1 cellular context compared by ENCODE assay signal in genomic region chr7:100153713-100154519, GRCh38.
TF ChIP-seq lines count a peak whose summit lies in the region.

No MANE protein-coding gene starts in this region.

TF ChIP-seq in HEK293, 187 proteins besides CTCF, POLR2A, EP300 and RAD21 (continued from another document and continues in another):
- TF ChIP-seq ZNF704 (tag by site-specific recombination; IDR thresholded peaks at IDR 0.05) = no peak
- peak; percentile 94 for TF ChIP-seq ZBTB20 (tag by site-specific recombination; IDR thresholded peaks at IDR 0.05)
- no peak for TF ChIP-seq HOXC10 (CRISPR knock-in tag; IDR thresholded peaks at IDR 0.05)
- no peak for TF ChIP-seq ZIC2 (tag by site-specific recombination; IDR thresholded peaks at IDR 0.05)
- no peak for TF ChIP-seq ZNF837 (tag by site-specific recombination; IDR thresholded peaks at IDR 0.05)
- no peak for TF ChIP-seq ZNF391 (tag by site-specific recombination; IDR thresholded peaks at IDR 0.05; ENCODE audit: borderline replicate concordance, low read depth)
- peak; percentile 75 for TF ChIP-seq KLF1 (tag by site-specific recombination; IDR thresholded peaks at IDR 0.05)
- TF ChIP-seq EGR2 (tag by site-specific recombination; IDR thresholded peaks at IDR 0.05; ENCODE audit: low read depth) = no peak
- TF ChIP-seq GLIS2 (tag by site-specific recombination; IDR thresholded peaks at IDR 0.05) = peak; percentile 42
- TF ChIP-seq ZNF791 (tag by site-specific recombination; IDR thresholded peaks at IDR 0.05) = no peak
- no peak for TF ChIP-seq KLF16 (tag by site-specific recombination; IDR thresholded peaks at IDR 0.05)
- no peak for TF ChIP-seq ZBTB11 (tag by site-specific recombination; conservative IDR thresholded peaks at IDR 0.05; ENCODE audit: low read depth)
- no peak for TF ChIP-seq MZF1 (tag by site-specific recombination; IDR thresholded peaks at IDR 0.05; ENCODE audit: borderline replicate concordance)
- no peak for TF ChIP-seq ZEB2 (tag by site-specific recombination; IDR thresholded peaks at IDR 0.05)
- TF ChIP-seq ZNF239 (tag by site-specific recombination; IDR thresholded peaks at IDR 0.05) = no peak
- TF ChIP-seq ZNF529 (tag by site-specific recombination; IDR thresholded peaks at IDR 0.05; ENCODE audit: insufficient replicate concordance) = no peak
- no peak for TF ChIP-seq ZNF48 (tag by site-specific recombination; IDR thresholded peaks at IDR 0.05)
- no peak for TF ChIP-seq ZBTB8A (tag by site-specific recombination; IDR thresholded peaks at IDR 0.05)
- TF ChIP-seq ZNF501 (tag by site-specific recombination; IDR thresholded peaks at IDR 0.05) = no peak
- no peak for TF ChIP-seq SP7 (tag by site-specific recombination; IDR thresholded peaks at IDR 0.05)
- TF ChIP-seq, protein P1, sequence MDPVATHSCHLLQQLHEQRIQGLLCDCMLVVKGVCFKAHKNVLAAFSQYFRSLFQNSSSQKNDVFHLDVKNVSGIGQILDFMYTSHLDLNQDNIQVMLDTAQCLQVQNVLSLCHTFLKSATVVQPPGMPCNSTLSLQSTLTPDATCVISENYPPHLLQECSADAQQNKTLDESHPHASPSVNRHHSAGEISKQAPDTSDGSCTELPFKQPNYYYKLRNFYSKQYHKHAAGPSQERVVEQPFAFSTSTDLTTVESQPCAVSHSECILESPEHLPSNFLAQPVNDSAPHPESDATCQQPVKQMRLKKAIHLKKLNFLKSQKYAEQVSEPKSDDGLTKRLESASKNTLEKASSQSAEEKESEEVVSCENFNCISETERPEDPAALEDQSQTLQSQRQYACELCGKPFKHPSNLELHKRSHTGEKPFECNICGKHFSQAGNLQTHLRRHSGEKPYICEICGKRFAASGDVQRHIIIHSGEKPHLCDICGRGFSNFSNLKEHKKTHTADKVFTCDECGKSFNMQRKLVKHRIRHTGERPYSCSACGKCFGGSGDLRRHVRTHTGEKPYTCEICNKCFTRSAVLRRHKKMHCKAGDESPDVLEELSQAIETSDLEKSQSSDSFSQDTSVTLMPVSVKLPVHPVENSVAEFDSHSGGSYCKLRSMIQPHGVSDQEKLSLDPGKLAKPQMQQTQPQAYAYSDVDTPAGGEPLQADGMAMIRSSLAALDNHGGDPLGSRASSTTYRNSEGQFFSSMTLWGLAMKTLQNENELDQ (tag by site-specific recombination; IDR thresholded peaks at IDR 0.05; ENCODE audit: low read depth) = no peak
- no peak for TF ChIP-seq TCF7L2 (IDR thresholded peaks at IDR 0.05; ENCODE audit: borderline replicate concordance, low read depth, low read length)
- peak; percentile 78 for TF ChIP-seq WT1 (tag by site-specific recombination; IDR thresholded peaks at IDR 0.05)
- no peak for TF ChIP-seq ZBTB7A (tag by site-specific recombination; IDR thresholded peaks at IDR 0.05; ENCODE audit: low read depth)
- TF ChIP-seq, protein P2, sequence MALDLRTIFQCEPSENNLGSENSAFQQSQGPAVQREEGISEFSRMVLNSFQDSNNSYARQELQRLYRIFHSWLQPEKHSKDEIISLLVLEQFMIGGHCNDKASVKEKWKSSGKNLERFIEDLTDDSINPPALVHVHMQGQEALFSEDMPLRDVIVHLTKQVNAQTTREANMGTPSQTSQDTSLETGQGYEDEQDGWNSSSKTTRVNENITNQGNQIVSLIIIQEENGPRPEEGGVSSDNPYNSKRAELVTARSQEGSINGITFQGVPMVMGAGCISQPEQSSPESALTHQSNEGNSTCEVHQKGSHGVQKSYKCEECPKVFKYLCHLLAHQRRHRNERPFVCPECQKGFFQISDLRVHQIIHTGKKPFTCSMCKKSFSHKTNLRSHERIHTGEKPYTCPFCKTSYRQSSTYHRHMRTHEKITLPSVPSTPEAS (tag by site-specific recombination; IDR thresholded peaks at IDR 0.05) = no peak
- TF ChIP-seq ZNF776 (tag by site-specific recombination; IDR thresholded peaks at IDR 0.05; ENCODE audit: borderline replicate concordance) = no peak
- no peak for TF ChIP-seq ZNF324 (tag by site-specific recombination; IDR thresholded peaks at IDR 0.05)
- no peak for TF ChIP-seq ZNF664 (tag by site-specific recombination; IDR thresholded peaks at IDR 0.05)
- TF ChIP-seq, protein P3, sequence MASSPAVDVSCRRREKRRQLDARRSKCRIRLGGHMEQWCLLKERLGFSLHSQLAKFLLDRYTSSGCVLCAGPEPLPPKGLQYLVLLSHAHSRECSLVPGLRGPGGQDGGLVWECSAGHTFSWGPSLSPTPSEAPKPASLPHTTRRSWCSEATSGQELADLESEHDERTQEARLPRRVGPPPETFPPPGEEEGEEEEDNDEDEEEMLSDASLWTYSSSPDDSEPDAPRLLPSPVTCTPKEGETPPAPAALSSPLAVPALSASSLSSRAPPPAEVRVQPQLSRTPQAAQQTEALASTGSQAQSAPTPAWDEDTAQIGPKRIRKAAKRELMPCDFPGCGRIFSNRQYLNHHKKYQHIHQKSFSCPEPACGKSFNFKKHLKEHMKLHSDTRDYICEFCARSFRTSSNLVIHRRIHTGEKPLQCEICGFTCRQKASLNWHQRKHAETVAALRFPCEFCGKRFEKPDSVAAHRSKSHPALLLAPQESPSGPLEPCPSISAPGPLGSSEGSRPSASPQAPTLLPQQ (tag by site-specific recombination; IDR thresholded peaks at IDR 0.05) = no peak
- TF ChIP-seq ZNF354C (tag by site-specific recombination; IDR thresholded peaks at IDR 0.05; ENCODE audit: borderline replicate concordance, low read depth) = no peak
- no peak for TF ChIP-seq KLF8 (tag by site-specific recombination; IDR thresholded peaks at IDR 0.05)
- TF ChIP-seq YY2 (tag by site-specific recombination; IDR thresholded peaks at IDR 0.05) = no peak
- peak; percentile 26; the same call in 1 of the 2 replicates for TF ChIP-seq KLF17 (tag by site-specific recombination; IDR thresholded peaks at IDR 0.05)
- TF ChIP-seq HOXA7 (CRISPR knock-in tag; IDR thresholded peaks at IDR 0.05; ENCODE audit: borderline replicate concordance) = no peak
- no peak for TF ChIP-seq ZNF747 (tag by site-specific recombination; IDR thresholded peaks at IDR 0.05)
- TF ChIP-seq ZNF626 (tag by site-specific recombination; IDR thresholded peaks at IDR 0.05) = no peak
- TF ChIP-seq ZNF558 (tag by site-specific recombination; IDR thresholded peaks at IDR 0.05) = no peak
- TF ChIP-seq ZNF473 (tag by site-specific recombination; IDR thresholded peaks at IDR 0.05) = no peak
- no peak for TF ChIP-seq BCL11B (tag by site-specific recombination; IDR thresholded peaks at IDR 0.05; ENCODE audit: low read depth)
- no peak for TF ChIP-seq ZFP41 (tag by site-specific recombination; IDR thresholded peaks at IDR 0.05; ENCODE audit: borderline replicate concordance)
- TF ChIP-seq, protein P4, sequence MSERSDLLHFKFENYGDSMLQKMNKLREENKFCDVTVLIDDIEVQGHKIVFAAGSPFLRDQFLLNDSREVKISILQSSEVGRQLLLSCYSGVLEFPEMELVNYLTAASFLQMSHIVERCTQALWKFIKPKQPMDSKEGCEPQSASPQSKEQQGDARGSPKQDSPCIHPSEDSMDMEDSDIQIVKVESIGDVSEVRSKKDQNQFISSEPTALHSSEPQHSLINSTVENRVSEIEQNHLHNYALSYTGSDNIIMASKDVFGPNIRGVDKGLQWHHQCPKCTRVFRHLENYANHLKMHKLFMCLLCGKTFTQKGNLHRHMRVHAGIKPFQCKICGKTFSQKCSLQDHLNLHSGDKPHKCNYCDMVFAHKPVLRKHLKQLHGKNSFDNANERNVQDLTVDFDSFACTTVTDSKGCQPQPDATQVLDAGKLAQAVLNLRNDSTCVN (tag by site-specific recombination; optimal IDR thresholded peaks at IDR 0.05) = no peak
- no peak for TF ChIP-seq ZNF121 (tag by site-specific recombination; IDR thresholded peaks at IDR 0.05)
- TF ChIP-seq, protein P5, sequence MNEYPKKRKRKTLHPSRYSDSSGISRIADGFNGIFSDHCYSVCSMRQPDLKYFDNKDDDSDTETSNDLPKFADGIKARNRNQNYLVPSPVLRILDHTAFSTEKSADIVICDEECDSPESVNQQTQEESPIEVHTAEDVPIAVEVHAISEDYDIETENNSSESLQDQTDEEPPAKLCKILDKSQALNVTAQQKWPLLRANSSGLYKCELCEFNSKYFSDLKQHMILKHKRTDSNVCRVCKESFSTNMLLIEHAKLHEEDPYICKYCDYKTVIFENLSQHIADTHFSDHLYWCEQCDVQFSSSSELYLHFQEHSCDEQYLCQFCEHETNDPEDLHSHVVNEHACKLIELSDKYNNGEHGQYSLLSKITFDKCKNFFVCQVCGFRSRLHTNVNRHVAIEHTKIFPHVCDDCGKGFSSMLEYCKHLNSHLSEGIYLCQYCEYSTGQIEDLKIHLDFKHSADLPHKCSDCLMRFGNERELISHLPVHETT (tag by site-specific recombination; IDR thresholded peaks at IDR 0.05) = no peak
- no peak for TF ChIP-seq ZNF530 (tag by site-specific recombination; IDR thresholded peaks at IDR 0.05; ENCODE audit: low read depth)
- TF ChIP-seq SETDB1 (IDR thresholded peaks at IDR 0.05; ENCODE audit: insufficient read length, low read length) = no peak
- TF ChIP-seq IKZF3 (tag by site-specific recombination; IDR thresholded peaks at IDR 0.05) = peak; percentile 26
- no peak for TF ChIP-seq ZNF830 (tag by site-specific recombination; IDR thresholded peaks at IDR 0.05; ENCODE audit: low read depth)
- no peak for TF ChIP-seq BCL11A (tag by site-specific recombination; IDR thresholded peaks at IDR 0.05; ENCODE audit: low read depth)
- no peak for TF ChIP-seq ZNF221 (tag by site-specific recombination; IDR thresholded peaks at IDR 0.05; ENCODE audit: borderline replicate concordance)
- TF ChIP-seq ZNF549 (tag by site-specific recombination; IDR thresholded peaks at IDR 0.05) = no peak
- no peak for TF ChIP-seq ZNF266 (tag by site-specific recombination; IDR thresholded peaks at IDR 0.05; ENCODE audit: low read depth)
- TF ChIP-seq ZNF701 (tag by site-specific recombination; IDR thresholded peaks at IDR 0.05) = no peak
- TF ChIP-seq ZFHX2 (tag by site-specific recombination; conservative IDR thresholded peaks at IDR 0.05) = no peak
- no peak for TF ChIP-seq ZNF302 (tag by site-specific recombination; IDR thresholded peaks at IDR 0.05; ENCODE audit: low read depth)
- TF ChIP-seq ZNF76 (tag by site-specific recombination; IDR thresholded peaks at IDR 0.05; ENCODE audit: borderline replicate concordance, low read depth) = no peak
- no peak for TF ChIP-seq ZBTB21 (tag by site-specific recombination; IDR thresholded peaks at IDR 0.05)
- no peak for TF ChIP-seq ZNF394 (tag by site-specific recombination; IDR thresholded peaks at IDR 0.05; ENCODE audit: borderline replicate concordance)
- TF ChIP-seq ZXDB (tag by site-specific recombination; IDR thresholded peaks at IDR 0.05) = no peak
- no peak for TF ChIP-seq ZNF423 (tag by site-specific recombination; IDR thresholded peaks at IDR 0.05)
- TF ChIP-seq ZSCAN5A (tag by site-specific recombination; IDR thresholded peaks at IDR 0.05) = no peak
- TF ChIP-seq ZNF23 (tag by site-specific recombination; IDR thresholded peaks at IDR 0.05; ENCODE audit: borderline replicate concordance) = no peak
- TF ChIP-seq SCRT2 (tag by site-specific recombination; IDR thresholded peaks at IDR 0.05) = peak; percentile 97
- peak; percentile 76 for TF ChIP-seq SP2 (tag by site-specific recombination; IDR thresholded peaks at IDR 0.05)
- TF ChIP-seq ZNF292 (tag by site-specific recombination; IDR thresholded peaks at IDR 0.05; ENCODE audit: borderline replicate concordance, low read depth) = no peak
- TF ChIP-seq GLI4 (tag by site-specific recombination; IDR thresholded peaks at IDR 0.05) = no peak
